ENCODE assay signal across 8 cellular contexts in the genomic region with DNA sequence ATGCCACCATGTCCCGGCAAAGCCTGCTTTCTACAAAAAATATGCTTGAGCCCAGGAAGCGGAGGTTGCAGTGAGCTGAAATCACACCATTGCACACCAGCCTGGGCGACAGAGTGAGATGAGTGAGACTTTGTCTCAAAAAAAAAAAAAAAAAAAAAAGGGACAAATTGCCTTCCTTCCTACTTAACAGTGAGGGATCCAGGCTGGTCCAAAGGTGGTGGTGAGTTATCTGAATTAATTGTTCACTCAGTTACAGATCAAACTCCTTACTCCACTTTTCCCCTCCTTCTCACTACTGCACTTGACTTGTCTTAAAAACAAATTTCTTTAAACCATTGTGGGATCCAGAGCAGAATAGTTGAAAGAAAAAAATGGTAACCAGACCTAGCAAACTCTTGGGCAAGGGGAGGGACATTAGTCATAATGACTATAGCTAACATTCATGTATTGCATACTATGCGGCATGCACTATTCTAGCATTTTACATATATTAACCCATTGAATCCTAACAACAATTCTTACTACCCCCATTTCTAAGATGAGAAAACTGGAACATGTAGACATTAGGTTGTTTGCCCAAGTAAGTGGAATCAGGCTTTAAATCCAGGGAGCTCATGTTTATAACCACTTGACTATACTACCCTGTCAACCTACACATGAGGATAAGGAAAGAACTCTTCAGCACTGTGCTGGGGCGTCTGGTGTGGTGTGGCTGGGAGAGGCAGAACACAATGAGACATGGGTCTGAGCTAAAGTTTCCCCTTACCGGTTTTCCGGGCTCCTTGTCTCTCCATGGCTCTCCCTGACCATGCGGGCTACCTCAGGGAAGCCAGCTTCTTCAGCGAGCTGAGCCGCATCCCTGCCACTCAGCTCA. TPM values are rescaled to one million over a fixed set of nuclear protein-coding genes. Genes with fewer than 3 reads are reported as not detected.
DNase-seq lines count a peak whose midpoint lies in the region; ATAC-seq, FAIRE-seq and TF ChIP-seq lines count a peak whose summit lies in the region.

No MANE protein-coding gene starts in this region.

- peaks cover 58% of the 10 kb centered on the region for H3K4me1 ChIP-seq in psoas muscle

- no peak for TF ChIP-seq CTCF in epithelial cell of proximal tubule (conservative IDR thresholded peaks at IDR 0.05; ENCODE audit: low read depth, low read length)
- no peak for TF ChIP-seq CTCF in psoas muscle (IDR thresholded peaks at IDR 0.05)

- H3K36me3 ChIP-seq in psoas muscle (ENCODE audit: insufficient read depth in 1 of 2, low read depth in 1 of 2): peaks cover 5 to 43% of the 10 kb centered on the region in 2 donors

- no peak for FAIRE-seq in GM12892 (lab: Jason Lieb, UNC)

- intact Hi-C loops in psoas muscle (cut with DNase I): loop anchor here in 1 of 2 donors (5.0 kb wide), 1 partner anchor 116 kb away; the partner anchor contains the start of genes ATP6V1G2 and NFKBIL1

- DNase-seq in ELR (ENCODE audit: low read depth) (peak; percentile 84), RKO (ENCODE audit: low spot score) (peak; percentile 89), epithelial cell of proximal tubule (ENCODE audit: low read depth) (no peak), psoas muscle (no peak), GM12892 (ENCODE audit: insufficient read length) (no peak), COLO829 (ENCODE audit: low spot score) (no peak)
- DNase-seq in stimulated activated CD8-positive, alpha-beta memory T cell treated with anti-CD3 and anti-CD28 coated beads, Interleukin-4, amount 100 ng/mL, for 48 hours: no peak

- peak overlapping the region; percentile 97 for H3K27ac ChIP-seq in psoas muscle

- no peaks in the 10 kb centered on the region for H3K27me3 ChIP-seq in psoas muscle (ENCODE audit: insufficient read depth in 3 of 3, low read length in 2 of 3)

- peak overlapping the region; percentile 98 for H3K4me3 ChIP-seq in epithelial cell of proximal tubule (ENCODE audit: low read depth, low read length)
- peak overlapping the region; percentile 91 for H3K4me3 ChIP-seq in psoas muscle

- no peak for TF ChIP-seq POLR2A in GM12892 (IDR thresholded peaks at IDR 0.05; ENCODE audit: low read depth, low read length)

- 55 to 60% (median 55%) methylated on average over 10 of the region's 10 CpGs for WGBS in psoas muscle, 3 donors

- ATAC-seq in psoas muscle (no peak), GM18520 (IDR thresholded peaks at IDR 0.05; ENCODE audit: unreplicated experiment) (no peak)

- no peaks in the 10 kb centered on the region for H3K9me3 ChIP-seq in psoas muscle

RNA-seq across cellular contexts. Expression of gene GPANK1, which starts 1.5 kb away (rescaled TPM):
- total RNA-seq in epithelial cell of proximal tubule (16.0 and 32.9 TPM in 2 replicates), psoas muscle (10 to 100 TPM; 13.6 to 22.6 (median 15.3) TPM)
- polyA plus RNA-seq in psoas muscle: 10 to 100 TPM; 23.5 to 49.7 (median 24.2) TPM
- 16.4 TPM for polyA plus RNA-seq in GM12892 (2012; ENCODE audit: missing spikeins)

RNA-seq across cellular contexts. Expression of gene CSNK2B, which starts 2.6 kb away (rescaled TPM):
- total RNA-seq in epithelial cell of proximal tubule: 313 and 435 TPM in 2 replicates
- total RNA-seq in psoas muscle: 100 to 1,000 TPM; 102 to 129 (median 103) TPM
- polyA plus RNA-seq in psoas muscle: 100 to 1,000 TPM; 151 to 208 (median 160) TPM
- polyA plus RNA-seq in GM12892 (2012; ENCODE audit: missing spikeins): 201 TPM

RNA-seq across cellular contexts. Expression of gene C6orf47, which starts 2.7 kb away (rescaled TPM):
- total RNA-seq in epithelial cell of proximal tubule (17.2 and 19.3 TPM in 2 replicates), psoas muscle (10 to 100 TPM; 13.5 to 21.2 (median 16.1) TPM)
- 10 to 100 TPM; 19.4 to 36.0 (median 22.9) TPM for polyA plus RNA-seq in psoas muscle
- polyA plus RNA-seq in GM12892 (2012; ENCODE audit: missing spikeins): 10.5 TPM

RNA-seq across cellular contexts. Expression of gene LY6G5B, which starts 6.5 kb away (rescaled TPM):
- total RNA-seq in epithelial cell of proximal tubule (1.1 and 4.0 TPM in 2 replicates), psoas muscle (1 to 10 TPM; 1.7 to 8.4 (median 3.0) TPM)
- polyA plus RNA-seq in psoas muscle: 1 to 10 TPM; 2.5 to 2.9 (median 2.9) TPM
- polyA plus RNA-seq in GM12892 (2012; ENCODE audit: missing spikeins): 14.6 TPM

RNA-seq across cellular contexts. Expression of gene APOM, which starts 7.6 kb away (rescaled TPM):
- total RNA-seq in epithelial cell of proximal tubule: 0.72 and 0.81 TPM in 2 replicates
- 1 to 10 TPM; 1.9 to 3.0 (median 2.3) TPM for total RNA-seq in psoas muscle
- 1 to 10 TPM; 1.8 to 3.5 (median 2.0) TPM for polyA plus RNA-seq in psoas muscle
- polyA plus RNA-seq in GM12892 (2012; ENCODE audit: missing spikeins): 5.6 TPM

Comparison
In these comparisons a context has a peak if more than half of its experiments do, and no peak if none do; other contexts are left out.
1. DNase-seq: peak in ELR (single experiment) and RKO (single experiment); none in epithelial cell of proximal tubule (single experiment), psoas muscle (0 of 2), GM12892 (single experiment), COLO829 (single experiment) and stimulated activated CD8-positive, alpha-beta memory T cell treated with anti-CD3 and anti-CD28 coated beads, Interleukin-4, amount 100 ng/mL, for 48 hours (single experiment).